Comparison of ENCODE assay signal across 1 cellular context in the genomic region with DNA sequence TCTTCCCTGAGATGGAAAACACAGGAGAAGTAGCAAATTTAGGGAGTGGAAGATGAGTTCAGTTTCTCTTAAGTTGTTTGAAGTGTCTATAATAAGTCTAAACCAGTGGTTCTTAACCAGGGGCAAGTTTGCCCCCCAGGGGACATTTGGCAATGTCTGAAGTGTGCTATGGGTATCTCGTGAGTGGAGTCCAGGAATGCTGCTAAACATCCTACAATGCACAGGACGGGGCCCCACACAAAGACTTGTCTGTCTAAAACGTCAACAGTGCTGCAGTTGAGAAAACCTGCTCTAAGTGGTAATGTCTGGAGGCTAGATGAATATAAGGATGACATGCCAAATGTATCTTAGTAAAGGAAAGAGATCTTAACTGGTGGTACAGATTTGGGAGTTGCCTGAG. TPM values are rescaled to one million over a fixed set of nuclear protein-coding genes. Genes with fewer than 3 reads are reported as not detected.
"Had no signal": no experiment of that assay in that cellular context is flagged by ENCODE, and none has a peak within 500 bp of the region (broad histone marks: within the 10 kb centered on the region; RNA-seq: fewer than 3 reads in every experiment).

No MANE protein-coding gene starts in this region.

RNA-seq across cellular contexts. Expression of gene FBXW10, which starts 37.9 kb away (rescaled TPM):
- total RNA-seq: LHCN-M2 had no signal
